Comparison of ENCODE assay signal across 1 cellular context in the genomic region with DNA sequence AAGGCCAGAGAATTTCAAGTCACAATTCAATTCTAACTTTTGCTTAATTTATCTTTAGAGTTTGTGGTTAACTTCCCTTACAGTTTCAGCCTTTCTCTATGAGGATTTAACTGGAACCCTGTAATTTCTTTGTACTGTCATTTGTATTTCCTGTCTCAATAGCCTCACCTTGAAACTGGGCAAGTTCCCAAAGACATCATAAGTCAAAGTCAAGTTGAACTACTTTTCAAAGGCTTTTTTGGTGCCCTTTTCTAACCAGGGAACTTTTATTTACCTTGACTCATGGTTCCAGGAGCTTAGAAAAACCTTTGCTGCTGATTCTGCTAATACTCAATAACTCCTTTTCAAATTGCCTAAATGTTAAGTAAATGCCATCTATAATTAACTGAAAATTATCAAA.
TF ChIP-seq lines count a peak whose summit lies in the region.

No MANE protein-coding gene starts in this region.

TF ChIP-seq in HepG2, 621 proteins besides CTCF, POLR2A, EP300 and RAD21 (continued from another document and continues in another):
- TF ChIP-seq, protein P1, sequence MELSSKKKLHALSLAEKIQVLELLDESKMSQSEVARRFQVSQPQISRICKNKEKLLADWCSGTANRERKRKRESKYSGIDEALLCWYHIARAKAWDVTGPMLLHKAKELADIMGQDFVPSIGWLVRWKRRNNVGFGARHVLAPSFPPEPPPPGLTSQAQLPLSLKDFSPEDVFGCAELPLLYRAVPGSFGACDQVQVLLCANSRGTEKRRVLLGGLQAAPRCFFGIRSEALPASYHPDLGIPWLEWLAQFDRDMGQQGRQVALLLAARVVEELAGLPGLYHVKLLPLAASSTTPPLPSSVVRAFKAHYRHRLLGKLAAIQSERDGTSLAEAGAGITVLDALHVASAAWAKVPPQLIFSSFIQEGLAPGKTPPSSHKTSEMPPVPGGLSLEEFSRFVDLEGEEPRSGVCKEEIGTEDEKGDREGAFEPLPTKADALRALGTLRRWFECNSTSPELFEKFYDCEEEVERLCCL (CRISPR knock-in tag; IDR thresholded peaks at IDR 0.05; ENCODE audit: borderline replicate concordance): no peak
- TF ChIP-seq ZBTB20 (CRISPR knock-in tag; IDR thresholded peaks at IDR 0.05; ENCODE audit: borderline replicate concordance, low read depth) (no peak), ZNF512B (CRISPR knock-in tag; IDR thresholded peaks at IDR 0.05; ENCODE audit: borderline replicate concordance) (no peak), ZNF343 (CRISPR knock-in tag; IDR thresholded peaks at IDR 0.05) (no peak), ZC3H13 (CRISPR knock-in tag; IDR thresholded peaks at IDR 0.05) (no peak), FOXA1 (IDR thresholded peaks at IDR 0.05) (no peak), FOXA1 (CRISPR knock-in tag; IDR thresholded peaks at IDR 0.05) (peak; percentile 43), ZNF598 (CRISPR knock-in tag; IDR thresholded peaks at IDR 0.05; ENCODE audit: borderline replicate concordance) (no peak), ZNF441 (CRISPR knock-in tag; IDR thresholded peaks at IDR 0.05; ENCODE audit: borderline replicate concordance) (no peak), DRAP1 (CRISPR knock-in tag; IDR thresholded peaks at IDR 0.05) (peak; percentile 26; the same call in 1 of the 2 replicates), ELF1 (CRISPR knock-in tag; IDR thresholded peaks at IDR 0.05) (no peak), CEBPB (IDR thresholded peaks at IDR 0.05; ENCODE audit: borderline replicate concordance, low read depth, low read length) (no peak), ZNF788 (CRISPR knock-in tag; IDR thresholded peaks at IDR 0.05; ENCODE audit: borderline replicate concordance) (no peak), ZNF674 (CRISPR knock-in tag; IDR thresholded peaks at IDR 0.05; ENCODE audit: low read depth) (no peak), HNF4G (IDR thresholded peaks at IDR 0.05; ENCODE audit: borderline replicate concordance, low read depth, low read length) (no peak), HNF4G (CRISPR knock-in tag; IDR thresholded peaks at IDR 0.05; ENCODE audit: borderline replicate concordance, low read depth) (no peak), ZNF556 (CRISPR knock-in tag; IDR thresholded peaks at IDR 0.05; ENCODE audit: borderline replicate concordance) (no peak), NFE2L1 (CRISPR knock-in tag; IDR thresholded peaks at IDR 0.05; ENCODE audit: borderline replicate concordance) (no peak), EEA1 (CRISPR knock-in tag; IDR thresholded peaks at IDR 0.05; ENCODE audit: borderline replicate concordance) (no peak), ZNF101 (CRISPR knock-in tag; IDR thresholded peaks at IDR 0.05; ENCODE audit: borderline replicate concordance, low read depth) (no peak), ZBTB2 (CRISPR knock-in tag; IDR thresholded peaks at IDR 0.05; ENCODE audit: low read depth) (no peak), CSRNP2 (CRISPR knock-in tag; conservative IDR thresholded peaks at IDR 0.05; ENCODE audit: low read depth) (no peak), SKI (IDR thresholded peaks at IDR 0.05; ENCODE audit: partially characterized antibody) (peak; percentile 99), THYN1 (CRISPR knock-in tag; IDR thresholded peaks at IDR 0.05; ENCODE audit: borderline replicate concordance, low read depth) (no peak), HOXA9 (CRISPR knock-in tag; IDR thresholded peaks at IDR 0.05; ENCODE audit: borderline replicate concordance) (no peak), HNRNPUL1 (IDR thresholded peaks at IDR 0.05; ENCODE audit: low read depth, low read length) (no peak), SIX4 (CRISPR knock-in tag; IDR thresholded peaks at IDR 0.05) (no peak), TAF1 (CRISPR knock-in tag; IDR thresholded peaks at IDR 0.05) (no peak), NPAS2 (CRISPR knock-in tag; IDR thresholded peaks at IDR 0.05; ENCODE audit: borderline replicate concordance) (no peak), ZFP62 (CRISPR knock-in tag; IDR thresholded peaks at IDR 0.05) (no peak), ZNF605 (CRISPR knock-in tag; IDR thresholded peaks at IDR 0.05) (no peak), MLLT10 (CRISPR knock-in tag; IDR thresholded peaks at IDR 0.05) (no peak), SETDB1 (CRISPR knock-in tag; IDR thresholded peaks at IDR 0.05; ENCODE audit: borderline replicate concordance) (no peak), KDM6A (CRISPR knock-in tag; IDR thresholded peaks at IDR 0.05; ENCODE audit: low read depth) (no peak), GPBP1L1 (CRISPR knock-in tag; IDR thresholded peaks at IDR 0.05) (no peak), REPIN1 (CRISPR knock-in tag; IDR thresholded peaks at IDR 0.05; ENCODE audit: borderline replicate concordance, low read depth) (no peak), TFDP1 (CRISPR knock-in tag; IDR thresholded peaks at IDR 0.05; ENCODE audit: borderline replicate concordance) (no peak), DZIP1 (CRISPR knock-in tag; IDR thresholded peaks at IDR 0.05) (no peak), ZFY (CRISPR knock-in tag; IDR thresholded peaks at IDR 0.05) (no peak), PAX8 (CRISPR knock-in tag; IDR thresholded peaks at IDR 0.05; ENCODE audit: borderline replicate concordance) (no peak), SNAPC2 (CRISPR knock-in tag; IDR thresholded peaks at IDR 0.05) (no peak), PPARG (CRISPR knock-in tag; conservative IDR thresholded peaks at IDR 0.05) (peak; percentile 85), TBX2 (CRISPR knock-in tag; IDR thresholded peaks at IDR 0.05; ENCODE audit: borderline replicate concordance) (0 out of 2 replicates have a peak, but pooled peaks have one; percentile 20), NCOR1 (IDR thresholded peaks at IDR 0.05; ENCODE audit: borderline replicate concordance, low read length) (peak; percentile 95), ZFP36L2 (CRISPR knock-in tag; IDR thresholded peaks at IDR 0.05) (no peak), ZNF143 (CRISPR knock-in tag; IDR thresholded peaks at IDR 0.05) (no peak), ZNF496 (CRISPR knock-in tag; IDR thresholded peaks at IDR 0.05; ENCODE audit: insufficient replicate concordance) (no peak), HNRNPK (IDR thresholded peaks at IDR 0.05; ENCODE audit: low read depth, low read length, poor library complexity, severe bottlenecking) (no peak), KLF6 (CRISPR knock-in tag; IDR thresholded peaks at IDR 0.05) (peak; percentile 76; the same call in 1 of the 2 replicates)
- TF ChIP-seq, protein P2, sequence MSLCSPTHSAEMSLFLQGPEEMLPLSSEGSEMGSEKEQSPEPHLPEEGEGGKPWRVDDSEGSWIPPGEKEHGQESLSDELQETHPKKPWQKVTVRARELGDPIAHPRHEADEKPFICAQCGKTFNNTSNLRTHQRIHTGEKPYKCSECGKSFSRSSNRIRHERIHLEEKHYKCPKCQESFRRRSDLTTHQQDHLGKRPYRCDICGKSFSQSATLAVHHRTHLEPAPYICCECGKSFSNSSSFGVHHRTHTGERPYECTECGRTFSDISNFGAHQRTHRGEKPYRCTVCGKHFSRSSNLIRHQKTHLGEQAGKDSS (CRISPR knock-in tag; IDR thresholded peaks at IDR 0.05; ENCODE audit: borderline replicate concordance, low read depth): no peak
- TF ChIP-seq, protein P3, sequence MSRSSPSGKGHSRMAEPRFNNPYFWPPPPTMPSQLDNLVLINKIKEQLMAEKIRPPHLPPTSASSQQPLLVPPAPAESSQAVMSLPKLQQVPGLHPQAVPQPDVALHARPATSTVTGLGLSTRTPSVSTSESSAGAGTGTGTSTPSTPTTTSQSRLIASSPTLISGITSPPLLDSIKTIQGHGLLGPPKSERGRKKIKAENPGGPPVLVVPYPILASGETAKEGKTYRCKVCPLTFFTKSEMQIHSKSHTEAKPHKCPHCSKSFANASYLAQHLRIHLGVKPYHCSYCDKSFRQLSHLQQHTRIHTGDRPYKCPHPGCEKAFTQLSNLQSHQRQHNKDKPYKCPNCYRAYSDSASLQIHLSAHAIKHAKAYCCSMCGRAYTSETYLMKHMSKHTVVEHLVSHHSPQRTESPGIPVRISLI (CRISPR knock-in tag; IDR thresholded peaks at IDR 0.05; ENCODE audit: borderline replicate concordance): peak; percentile 40; the same call in 1 of the 2 replicates
- TF ChIP-seq, protein P4, sequence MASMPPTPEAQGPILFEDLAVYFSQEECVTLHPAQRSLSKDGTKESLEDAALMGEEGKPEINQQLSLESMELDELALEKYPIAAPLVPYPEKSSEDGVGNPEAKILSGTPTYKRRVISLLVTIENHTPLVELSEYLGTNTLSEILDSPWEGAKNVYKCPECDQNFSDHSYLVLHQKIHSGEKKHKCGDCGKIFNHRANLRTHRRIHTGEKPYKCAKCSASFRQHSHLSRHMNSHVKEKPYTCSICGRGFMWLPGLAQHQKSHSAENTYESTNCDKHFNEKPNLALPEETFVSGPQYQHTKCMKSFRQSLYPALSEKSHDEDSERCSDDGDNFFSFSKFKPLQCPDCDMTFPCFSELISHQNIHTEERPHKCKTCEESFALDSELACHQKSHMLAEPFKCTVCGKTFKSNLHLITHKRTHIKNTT (CRISPR knock-in tag; IDR thresholded peaks at IDR 0.05): no peak
